Comparison of ENCODE assay signal across 11 cellular contexts in the genomic region with DNA sequence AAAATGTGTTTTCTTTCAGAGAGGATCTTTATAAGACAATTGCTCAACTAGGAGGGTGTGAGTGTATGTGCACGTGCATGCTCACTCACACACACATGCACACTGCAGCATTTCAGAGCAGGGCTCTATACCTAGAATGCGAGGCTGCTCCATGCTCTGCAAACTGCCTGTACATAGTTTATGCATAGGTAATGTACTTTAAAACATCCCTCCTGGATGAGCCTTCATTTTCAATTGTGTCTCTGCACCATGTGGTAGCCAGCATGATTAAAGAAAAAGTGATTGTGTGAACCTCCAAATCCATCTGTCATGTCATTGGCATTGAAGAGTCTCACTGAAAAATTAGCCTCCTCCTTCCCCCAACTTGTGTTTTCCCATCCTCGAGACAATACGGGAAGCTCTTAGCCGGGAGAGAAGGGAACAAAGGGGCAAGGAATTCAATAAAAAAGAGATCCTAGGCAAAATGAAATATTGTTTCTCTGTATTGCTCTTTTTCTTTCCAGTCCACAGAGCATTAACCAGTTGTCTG.
"Had no signal": no experiment of that assay in that cellular context is flagged by ENCODE, and none has a peak within 500 bp of the region (broad histone marks: within the 10 kb centered on the region; RNA-seq: fewer than 3 reads in every experiment).

No MANE protein-coding gene starts in this region.

- H3K36me3 Mint-ChIP-seq: activated naive CD4-positive, alpha-beta T cell treated with anti-CD3 and anti-CD28 coated beads, Interleukin-2, amount 10 ng/mL, durations not matched to agents 7 days and 5 days; naive thymus-derived CD8-positive, alpha-beta T cell had no signal

- H3K36me3 ChIP-seq: thoracic aorta had no signal

- H3K4me3 ChIP-seq: thoracic aorta had no signal

- H3K4me3 Mint-ChIP-seq: activated B cell treated with CpG ODN at 0.5 μM for 24 hours; activated CD4-positive, alpha-beta T cell treated with anti-CD3 and anti-CD28 coated beads, Interleukin-2, amount 10 ng/mL, durations not matched to agents 24 days and 14 days; activated naive CD4-positive, alpha-beta T cell treated with anti-CD3 and anti-CD28 coated beads, Interleukin-2, amount 10 ng/mL, durations not matched to agents 7 days and 5 days; activated T-helper 1 cell treated with anti-CD3 and anti-CD28 coated beads, Interleukin-12 subunit alpha, Interleukin-12 subunit beta, Interleukin-2, Interleukin-4 antibody, amounts not matched to agents 30 ng/mL and 10 ng/mL and 1 ng/mL, durations not matched to agents 14 hours and 24 hours and 36 hours; naive thymus-derived CD8-positive, alpha-beta T cell; stimulated activated naive CD8-positive, alpha-beta T cell treated with anti-CD3 and anti-CD28 coated beads, Interleukin-15, Interleukin-2, amounts not matched to agents 100 ng/mL and 50 ng/mL, for 24 hours; T-helper 17 cell had no signal

- H3K9me3 ChIP-seq: thoracic aorta had no signal

- H3K9me3 Mint-ChIP-seq: activated B cell treated with CpG ODN at 0.5 μM for 24 hours; activated CD4-positive, alpha-beta T cell treated with anti-CD3 and anti-CD28 coated beads, Interleukin-2, amount 10 ng/mL, durations not matched to agents 24 days and 14 days; activated naive CD4-positive, alpha-beta T cell treated with anti-CD3 and anti-CD28 coated beads, Interleukin-2, amount 10 ng/mL, durations not matched to agents 7 days and 5 days; activated T-helper 1 cell treated with anti-CD3 and anti-CD28 coated beads, Interleukin-12 subunit alpha, Interleukin-12 subunit beta, Interleukin-2, Interleukin-4 antibody, amounts not matched to agents 30 ng/mL and 10 ng/mL and 1 ng/mL, durations not matched to agents 14 hours and 24 hours and 36 hours; naive thymus-derived CD8-positive, alpha-beta T cell; stimulated activated naive CD8-positive, alpha-beta T cell treated with anti-CD3 and anti-CD28 coated beads, Interleukin-15, Interleukin-2, amounts not matched to agents 100 ng/mL and 50 ng/mL, for 24 hours had no signal

- H3K4me1 Mint-ChIP-seq: activated B cell treated with CpG ODN at 0.5 μM for 24 hours; activated CD4-positive, alpha-beta T cell treated with anti-CD3 and anti-CD28 coated beads, Interleukin-2, amount 10 ng/mL, durations not matched to agents 24 days and 14 days; activated naive CD4-positive, alpha-beta T cell treated with anti-CD3 and anti-CD28 coated beads, Interleukin-2, amount 10 ng/mL, durations not matched to agents 7 days and 5 days; naive thymus-derived CD8-positive, alpha-beta T cell; T-helper 17 cell had no signal

- DNase-seq: activated B cell treated with CpG ODN at 0.5 μM for 24 hours; activated CD4-positive, alpha-beta T cell treated with anti-CD3 and anti-CD28 coated beads, Interleukin-2, amount 10 ng/mL, durations not matched to agents 24 days and 14 days; activated naive CD4-positive, alpha-beta T cell treated with anti-CD3 and anti-CD28 coated beads, Interleukin-2, amount 10 ng/mL, durations not matched to agents 7 days and 5 days; left cardiac atrium; naive thymus-derived CD8-positive, alpha-beta T cell; stimulated activated CD4-positive, alpha-beta T cell treated with anti-CD3 and anti-CD28 coated beads, Interleukin-15, amount 100 ng/mL, for 24 hours; stimulated activated CD4-positive, alpha-beta T cell treated with anti-CD3 and anti-CD28 coated beads, Interleukin-4, amount 100 ng/mL, for 24 hours; T-helper 17 cell had no signal

- H3K27ac Mint-ChIP-seq: activated B cell treated with CpG ODN at 0.5 μM for 24 hours; activated CD4-positive, alpha-beta T cell treated with anti-CD3 and anti-CD28 coated beads, Interleukin-2, amount 10 ng/mL, durations not matched to agents 24 days and 14 days; activated naive CD4-positive, alpha-beta T cell treated with anti-CD3 and anti-CD28 coated beads, Interleukin-2, amount 10 ng/mL, durations not matched to agents 7 days and 5 days; activated T-helper 1 cell treated with anti-CD3 and anti-CD28 coated beads, Interleukin-12 subunit alpha, Interleukin-12 subunit beta, Interleukin-2, Interleukin-4 antibody, amounts not matched to agents 30 ng/mL and 10 ng/mL and 1 ng/mL, durations not matched to agents 14 hours and 24 hours and 36 hours; naive thymus-derived CD8-positive, alpha-beta T cell; stimulated activated naive CD8-positive, alpha-beta T cell treated with anti-CD3 and anti-CD28 coated beads, Interleukin-15, Interleukin-2, amounts not matched to agents 100 ng/mL and 50 ng/mL, for 24 hours; T-helper 17 cell had no signal
